Comparison of ENCODE assay signal across 28 cellular contexts in genomic region chr17:72183194-72183685, GRCh38.
A peak's percentile ranks its signal among the peaks of the same experiment; 100 is the strongest.
DNase-seq lines count a peak whose midpoint lies in the region; TF ChIP-seq lines count a peak whose summit lies in the region.
"Had no signal": no experiment of that assay in that cellular context is flagged by ENCODE, and none has a peak within 500 bp of the region (broad histone marks: within the 10 kb centered on the region; RNA-seq: fewer than 3 reads in every experiment).

No MANE protein-coding gene starts in this region.

- no peaks in the 10 kb centered on the region for H3K9me3 ChIP-seq in thyroid gland
- H3K9me3 ChIP-seq: ovary, suprapubic skin had no signal

- H3K4me3 ChIP-seq in thyroid gland (replicated peaks in 1 of 3) = no peak overlapping the region
- H3K4me3 ChIP-seq: coronary artery, ovary, skin epidermis, suprapubic skin had no signal

- peaks cover 27 to 46% of the 10 kb centered on the region in 2 donors for H3K4me1 ChIP-seq in thyroid gland
- H3K4me1 ChIP-seq: suprapubic skin had no signal

- DNase-seq in NCI-H2196 (lab: John Stamatoyannopoulos, UW; ENCODE audit: unreplicated experiment) (peak; percentile 36), NCI-H2196 treated with DMSO at 0.1 percent for 48 hours (lab: John Stamatoyannopoulos, UW; ENCODE audit: unreplicated experiment) (no peak), NCI-H69 (lab: John Stamatoyannopoulos, UW) (peak; percentile 79), thyroid gland (no peak), GM03348 (ENCODE audit: low spot score) (no peak), GF-D8 (lab: John Stamatoyannopoulos, UW) (no peak)
- no peak for DNase-seq in stimulated activated CD4-positive, alpha-beta T cell treated with anti-CD3 and anti-CD28 coated beads, Interleukin-2, amount 100 ng/mL, for 48 hours
- DNase-seq: activated CD4-positive, alpha-beta T cell treated with anti-CD3 and anti-CD28 coated beads, Interleukin-2, amount 50 U/mL, for 4 hours; activated CD8-positive, alpha-beta memory T cell treated with anti-CD3 and anti-CD28 coated beads, Interleukin-2, amount 10 ng/mL, durations not matched to agents 7 days and 5 days; activated gamma-delta T cell; activated naive CD8-positive, alpha-beta T cell treated with anti-CD3 and anti-CD28 coated beads, Interleukin-2, amount 10 ng/mL, durations not matched to agents 7 days and 5 days; activated T-cell treated with anti-CD3 and anti-CD28 coated beads, Interleukin-2, amount 50 U/mL, for 4 hours; aorta; CD4-positive, alpha-beta T cell; effector CD8-positive, alpha-beta T cell; immature natural killer cell; IMR-90; left cardiac atrium; NCI-H187 treated with DMSO at 0.1 percent for 48 hours; NCI-H446; ovary; retina; stimulated activated naive CD4-positive, alpha-beta T cell treated with Interleukin-2 at 50 U/mL for 16 hours had no signal

- no peak for TF ChIP-seq CTCF in thyroid gland (IDR thresholded peaks at IDR 0.05)

- no peaks in the 10 kb centered on the region for H3K27me3 ChIP-seq in thyroid gland
- H3K27me3 ChIP-seq: ovary had no signal

- no peak for TF ChIP-seq POLR2A in thyroid gland (IDR thresholded peaks at IDR 0.05)

- WGBS in thyroid gland, 2 donors = 88 to 92% methylated on average over 4 of the region's 4 CpGs

- intact Hi-C loops in thyroid gland (cut with DNase I) = no loop called here

- H3K27ac ChIP-seq in cingulate gyrus (ENCODE audit: low read depth, low read length) (peak overlapping the region; percentile 49), thyroid gland (peak overlapping the region; percentile 84 to 91 (median 86))
- H3K27ac ChIP-seq: coronary artery, epithelial cell of prostate, ovary, skin epidermis, suprapubic skin had no signal

- H3K36me3 ChIP-seq in thyroid gland = no peaks in the 10 kb centered on the region
- H3K36me3 ChIP-seq: ovary, suprapubic skin had no signal

Comparison
In these comparisons a context has a peak if more than half of its experiments do, and no peak if none do; other contexts are left out.
1. DNase-seq: peak in NCI-H2196 (single experiment) and NCI-H69 (single experiment); none in NCI-H2196 treated with DMSO at 0.1 percent for 48 hours (single experiment), thyroid gland (0 of 2), GM03348 (single experiment), GF-D8 (single experiment) and stimulated activated CD4-positive, alpha-beta T cell treated with anti-CD3 and anti-CD28 coated beads, Interleukin-2, amount 100 ng/mL, for 48 hours (0 of 2).